In the genomic region with DNA sequence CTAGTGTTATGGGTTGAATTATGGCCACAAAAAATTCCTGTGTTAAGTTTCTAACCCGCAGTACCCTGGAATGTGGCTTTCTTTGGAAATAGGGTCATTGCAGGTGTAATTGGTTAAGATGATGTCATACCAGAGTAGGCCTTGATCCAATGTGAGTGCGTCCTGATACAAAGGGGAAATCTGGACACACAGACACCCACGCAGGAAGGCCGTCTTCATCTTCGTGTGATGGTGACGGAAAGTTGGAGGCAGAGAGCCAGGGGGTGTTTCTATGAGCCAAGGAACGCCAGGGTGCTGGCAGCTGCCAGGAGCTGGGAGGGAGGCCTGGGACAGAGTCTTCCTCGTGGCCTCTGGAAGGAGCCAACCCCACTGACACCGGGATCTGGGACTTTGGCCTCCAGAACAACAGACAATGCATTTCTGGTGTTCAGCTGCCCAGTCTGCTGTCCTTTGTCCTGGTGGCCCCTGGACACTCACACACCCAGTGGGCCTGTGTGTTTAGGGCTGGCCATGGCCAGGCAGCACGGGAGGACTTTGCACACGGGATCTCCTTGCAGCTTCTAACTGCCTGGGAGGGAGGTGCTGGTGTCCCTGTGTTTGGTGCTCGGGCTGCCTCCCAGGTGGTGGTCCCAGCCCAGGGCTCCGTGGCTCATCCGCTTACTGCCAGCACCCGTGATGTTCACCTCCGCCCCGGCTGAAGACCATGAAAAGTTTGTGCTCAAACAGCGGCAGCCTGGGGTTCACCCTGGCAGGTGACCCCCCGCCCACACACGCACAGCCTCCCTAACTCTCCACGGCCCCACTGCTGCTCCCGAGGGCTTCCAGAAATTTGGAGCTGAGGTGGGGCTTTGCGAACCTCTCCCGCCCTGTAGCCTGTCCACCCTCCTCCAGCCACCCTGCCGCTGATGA, we compare ENCODE assay signal across 19 cellular contexts. TPM values are rescaled to one million over a fixed set of nuclear protein-coding genes. Genes with fewer than 3 reads are reported as not detected.
"Had no signal": no experiment of that assay in that cellular context is flagged by ENCODE, and none has a peak within 500 bp of the region (broad histone marks: within the 10 kb centered on the region; RNA-seq: fewer than 3 reads in every experiment).

No MANE protein-coding gene starts in this region.

- DNase-seq: activated CD4-positive, CD25-positive, alpha-beta regulatory T cell treated with anti-CD3 and anti-CD28 coated beads, Interleukin-2, amount 50 U/mL, for 72 hours; activated naive CD4-positive, alpha-beta T cell; activated T-cell treated with anti-CD3 and anti-CD28 coated beads for 4 hours; anterior cingulate cortex; dermis blood vessel endothelial cell; endodermal cell; hippocampal formation; ovary; stimulated activated CD4-positive, alpha-beta T cell treated with anti-CD3 and anti-CD28 coated beads, Interleukin-4, amount 100 ng/mL, for 1 hour; stimulated activated naive CD4-positive, alpha-beta T cell treated with Interleukin-2 at 50 U/mL for 16 hours; substantia nigra; T-cell; T-helper 9 cell; trophoblast cell had no signal

- H3K9me3 Mint-ChIP-seq: endodermal cell; memory B cell; natural killer cell treated with Interleukin-12 subunit alpha and Interleukin-12 subunit beta and Interleukin-15 and Interleukin-18, amount 100 ng/mL, for 72 hours; T-cell had no signal

- H3K4me3 ChIP-seq: ovary had no signal

- H3K36me3 Mint-ChIP-seq: memory B cell; natural killer cell treated with Interleukin-12 subunit alpha and Interleukin-12 subunit beta and Interleukin-15 and Interleukin-18, amount 100 ng/mL, for 72 hours; T-cell had no signal

- H3K27ac ChIP-seq: ovary had no signal

- H3K27ac Mint-ChIP-seq: endodermal cell; memory B cell; natural killer cell treated with Interleukin-12 subunit alpha and Interleukin-12 subunit beta and Interleukin-15 and Interleukin-18, amount 100 ng/mL, for 72 hours; T-cell had no signal

- H3K4me3 Mint-ChIP-seq: endodermal cell; memory B cell; natural killer cell treated with Interleukin-12 subunit alpha and Interleukin-12 subunit beta and Interleukin-15 and Interleukin-18, amount 100 ng/mL, for 72 hours; T-cell had no signal

- ATAC-seq: left lobe of liver; natural killer cell treated with Interleukin-12 subunit alpha and Interleukin-12 subunit beta and Interleukin-15 and Interleukin-18, amount 100 ng/mL, for 72 hours; T-cell had no signal

- H3K36me3 ChIP-seq: ovary had no signal

- H3K27me3 ChIP-seq: ovary had no signal

- H3K4me1 Mint-ChIP-seq: endodermal cell had no signal

- H3K9me3 ChIP-seq: ovary had no signal

RNA-seq across cellular contexts. Expression of a gene that starts 53.4 kb away (rescaled TPM):
- total RNA-seq: cerebellum; dermis blood vessel endothelial cell; natural killer cell treated with Interleukin-12 subunit alpha and Interleukin-12 subunit beta and Interleukin-15 and Interleukin-18, amount 100 ng/mL, for 72 hours; T-cell had no signal
- polyA plus RNA-seq: keratinocyte had no signal
